ENCODE assay signal across 20 cellular contexts in the genomic region with DNA sequence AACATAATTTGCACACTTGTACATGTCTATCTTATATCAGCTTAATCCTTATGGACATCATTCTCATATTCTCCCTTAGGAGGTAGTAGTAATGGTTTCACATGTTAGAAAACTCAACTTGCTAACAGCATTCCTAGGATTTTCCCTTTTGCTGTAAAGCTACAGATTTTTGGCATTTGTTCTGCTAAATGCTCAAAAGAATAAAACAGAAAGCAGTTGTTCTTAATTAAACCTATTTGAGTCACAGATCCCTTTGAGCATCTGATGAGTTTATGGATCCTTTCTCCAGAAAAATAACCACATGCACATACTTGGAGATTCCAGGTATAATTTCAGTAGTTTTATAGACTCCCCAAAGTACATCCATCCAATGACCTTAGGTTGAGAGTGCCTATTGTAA.
DNase-seq lines count a peak whose midpoint lies in the region; ATAC-seq and TF ChIP-seq lines count a peak whose summit lies in the region.
"Had no signal": no experiment of that assay in that cellular context is flagged by ENCODE, and none has a peak within 500 bp of the region (broad histone marks: within the 10 kb centered on the region; RNA-seq: fewer than 3 reads in every experiment).

No MANE protein-coding gene starts in this region.

- in situ Hi-C loops in GM23248 (cut with MboI) = no loop called here

- H4K20me1 ChIP-seq in GM23248 (ENCODE audit: insufficient read depth) = no peaks in the 10 kb centered on the region

- H3K9me2 ChIP-seq in GM23248 (ENCODE audit: insufficient read depth) = no peaks in the 10 kb centered on the region

- H3K9me3 ChIP-seq in GM23248 (ENCODE audit: low read depth) (no peaks in the 10 kb centered on the region), adipocyte (ENCODE audit: control insufficient read depth, low read length) (no peaks in the 10 kb centered on the region)

- no peak overlapping the region for H3K9ac ChIP-seq in GM23248
- H3K9ac ChIP-seq in adipocyte (ENCODE audit: low read length) = no peak overlapping the region
- H3K9ac ChIP-seq: KMS-11 had no signal

- intact Hi-C loops in left colon (cut with DNase I, micrococcal nuclease) = no loop called here

- TF ChIP-seq CTCF in AG10803 (conservative IDR thresholded peaks at IDR 0.05; ENCODE audit: low read length) (no peak; the same call in 1 of the 2 replicates), fibroblast of villous mesenchyme (IDR thresholded peaks at IDR 0.05; ENCODE audit: insufficient read depth, low read depth, low read length) (no peak)

- H3K4me1 ChIP-seq in GM23248 (ENCODE audit: insufficient read depth) (peaks cover 26% of the 10 kb centered on the region), adipocyte (ENCODE audit: control insufficient read depth, insufficient read depth, low read length) (peaks cover 31% of the 10 kb centered on the region)

- no peak overlapping the region for H2AFZ ChIP-seq in GM23248

- ATAC-seq in HG02970 (IDR thresholded peaks at IDR 0.05; ENCODE audit: low FRiP score, unreplicated experiment) (no peak), left colon (no peak)
- ATAC-seq: CD8-positive, alpha-beta T cell had no signal

- H3K36me3 ChIP-seq in GM23248 (ENCODE audit: low read depth) (no peaks in the 10 kb centered on the region), adipocyte (ENCODE audit: control insufficient read depth, insufficient read depth, low read length, severe bottlenecking) (no peaks in the 10 kb centered on the region)

- no peaks in the 10 kb centered on the region for H3K79me2 ChIP-seq in GM23248 (ENCODE audit: insufficient read depth)

- no peaks in the 10 kb centered on the region for H3K27me3 ChIP-seq in GM23248 (replicated peaks; ENCODE audit: insufficient read depth)
- no peaks in the 10 kb centered on the region for H3K27me3 ChIP-seq in adipocyte (replicated peaks; ENCODE audit: control insufficient read depth, insufficient read depth, low read length)

- peak overlapping the region; percentile 17 for H3K4me2 ChIP-seq in GM23248 (ENCODE audit: unreplicated experiment)
- H3K4me2 ChIP-seq: KMS-11 had no signal

- H3K4me3 ChIP-seq in AG10803 (ENCODE audit: low read length) (no peak overlapping the region), GM23248 (no peak overlapping the region), adipocyte (ENCODE audit: low read length) (no peak overlapping the region), fibroblast of villous mesenchyme (ENCODE audit: low read depth, low read length) (no peak overlapping the region)

- peaks cover 19% of the 10 kb centered on the region; the same call in 1 of the 2 replicates for H3F3A ChIP-seq in GM23248 (ENCODE audit: insufficient read depth)

- no peak overlapping the region for H3K27ac ChIP-seq in GM23248
- H3K27ac ChIP-seq: KMS-11 had no signal

- DNase-seq in AG10803 (ENCODE audit: low read depth) (peak; percentile 75), GM23248 (peak; percentile 42), adipocyte (ENCODE audit: low read depth) (peak; percentile 62), fibroblast of villous mesenchyme (ENCODE audit: low read depth) (peak; percentile 22), left colon (no peak)
- DNase-seq in activated CD4-positive, CD25-positive, alpha-beta regulatory T cell treated with anti-CD3 and anti-CD28 coated beads, Interleukin-2, amount 50 U/mL, for 72 hours = no peak
- DNase-seq: C1 segment of cervical spinal cord; CD8-positive, alpha-beta T cell; H7; HFFc6; NCI-H1105; NCI-H146; NCI-H2029; NCI-H2227 treated with DMSO at 0.1 percent for 48 hours; NCI-H524; NCI-H774; NK-92 treated with Interleukin-12 subunit alpha and Interleukin-12 subunit beta, amount 100 ng/mL, for 24 hours; SIG-M5 had no signal

Comparison
In these comparisons a context has a peak if more than half of its experiments do, and no peak if none do; other contexts are left out.
1. DNase-seq: peak in AG10803 (single experiment), GM23248 (single experiment), adipocyte (single experiment) and fibroblast of villous mesenchyme (single experiment); none in activated CD4-positive, CD25-positive, alpha-beta regulatory T cell treated with anti-CD3 and anti-CD28 coated beads, Interleukin-2, amount 50 U/mL, for 72 hours (single experiment) and left colon (0 of 2).